9 cellular contexts compared by ENCODE assay signal in genomic region chr6:109008061-109008460, GRCh38.
DNase-seq lines count a peak whose midpoint lies in the region; FAIRE-seq and TF ChIP-seq lines count a peak whose summit lies in the region.
"Had no signal": no experiment of that assay in that cellular context is flagged by ENCODE, and none has a peak within 500 bp of the region (broad histone marks: within the 10 kb centered on the region; RNA-seq: fewer than 3 reads in every experiment).

No MANE protein-coding gene starts in this region.

- H2BK20ac ChIP-seq in H1 (ENCODE audit: low read length): no peak overlapping the region

- no peak overlapping the region for H4K91ac ChIP-seq in H1 (replicated peaks; ENCODE audit: insufficient read length, low read length)

- no peaks in the 10 kb centered on the region for H3K79me1 ChIP-seq in H1 (ENCODE audit: low read depth, low read length)

- TF ChIP-seq CTCF in GM12865 (IDR thresholded peaks at IDR 0.05; ENCODE audit: insufficient read depth, low read depth, low read length, missing control alignments) (no peak), H1 (IDR thresholded peaks at IDR 0.05; ENCODE audit: control extremely low read depth in 1 of 3, insufficient read depth in 1 of 3, low read depth in 1 of 3, low read length in 3 of 3) (no peak), progenitor cell of endocrine pancreas (IDR thresholded peaks at IDR 0.05; ENCODE audit: unreplicated experiment) (no peak), RWPE1 (conservative IDR thresholded peaks at IDR 0.05; ENCODE audit: low read depth) (no peak)

- no peak overlapping the region for H3K18ac ChIP-seq in H1 (ENCODE audit: extremely low read depth, low read length)

- H3K4me3 ChIP-seq in GM12865 (ENCODE audit: low read depth, low read length) (peak overlapping the region; percentile 64), MG63 (peak overlapping the region; percentile 67), H1 (ENCODE audit: extremely low read depth in 1 of 4, insufficient read depth in 2 of 4, low read depth in 3 of 4, low read length in 4 of 4) (peak overlapping the region; percentile 7 to 95 (median 92); a peak in 6 of 8 replicates)

- no peak for TF ChIP-seq EP300 in H1 (IDR thresholded peaks at IDR 0.05; ENCODE audit: borderline replicate concordance in 1 of 2, low read depth in 2 of 2, low read length in 2 of 2)

- no peak overlapping the region for H3K56ac ChIP-seq in H1 (replicated peaks; ENCODE audit: insufficient read length, low read depth, low read length)

- H3K4me1 ChIP-seq in H1 (replicated peaks in 1 of 4; ENCODE audit: control insufficient read depth in 3 of 4, insufficient read depth in 4 of 4, low read length in 3 of 4): peaks cover 0 to 6% (median 0%) of the 10 kb centered on the region in 4 experiments; a peak in 3 of 7 replicates

- peak overlapping the region; percentile 75 to 85 for H3K4me2 ChIP-seq in H1 (ENCODE audit: insufficient read depth in 1 of 2, low read depth in 2 of 2, low read length in 2 of 2)

- H3K9me3 ChIP-seq in MG63: no peaks in the 10 kb centered on the region
- no peaks in the 10 kb centered on the region for H3K9me3 ChIP-seq in H1 (ENCODE audit: insufficient read depth in 2 of 2, low read depth in 1 of 2, low read length in 1 of 2)

- no peaks in the 10 kb centered on the region for H4K20me1 ChIP-seq in H1 (replicated peaks in 1 of 2; ENCODE audit: control insufficient read depth in 1 of 2, insufficient read depth in 2 of 2, low read length in 2 of 2)

- H3K27ac ChIP-seq in H1 (ENCODE audit: low read depth, low read length) (no peak overlapping the region), RWPE1 (no peak overlapping the region)

- no peaks in the 10 kb centered on the region for H3K36me3 Mint-ChIP-seq in progenitor cell of endocrine pancreas (ENCODE audit: insufficient read depth)

- no peak overlapping the region for H4K8ac ChIP-seq in H1 (ENCODE audit: extremely low read depth, insufficient read depth, low read length)

- DNase-seq in GM12865 (ENCODE audit: low read depth) (peak; percentile 44), MG63 (no peak), H1 (ENCODE audit: low read depth in 1 of 2, low spot score in 2 of 2) (no peak), progenitor cell of endocrine pancreas (ENCODE audit: low spot score, unreplicated experiment) (no peak), occipital lobe (lab: John Stamatoyannopoulos, UW) (no peak), NCI-H1048 (lab: John Stamatoyannopoulos, UW) (no peak), RWPE1 (ENCODE audit: low spot score) (no peak), middle frontal gyrus (ENCODE audit: extremely low spot score, low spot score) (no peak)
- DNase-seq: dermis blood vessel endothelial cell had no signal

- no peak overlapping the region for H3K27ac Mint-ChIP-seq in progenitor cell of endocrine pancreas

- no peak overlapping the region for H2BK120ac ChIP-seq in H1 (replicated peaks; ENCODE audit: low read depth, low read length)

- no peak overlapping the region for H2AFZ ChIP-seq in H1 (ENCODE audit: low read length)

- no peak for FAIRE-seq in H1 (lab: Jason Lieb, UNC)

- peaks cover 9% of the 10 kb centered on the region for H3K23me2 ChIP-seq in H1 (ENCODE audit: low read depth, low read length)

- CTCF ChIA-PET in H1 (lab: Charles Lee; ENCODE audit: partially characterized antibody): interaction anchor here (0.8 kb wide), 1 partner anchor 93 kb away, joined by 3 read pairs; no protein-coding TSS in a partner anchor
- CTCF ChIA-PET in RWPE1 (lab: Yijun Ruan, JAX): interaction anchor here (0.7 kb wide), 1 partner anchor 8 kb away, joined by 4 read pairs; no protein-coding TSS in a partner anchor

- no peak overlapping the region for H2BK15ac ChIP-seq in H1 (ENCODE audit: low read length)

- no peak for TF ChIP-seq RAD21 in H1 (IDR thresholded peaks at IDR 0.05 in 1 of 2, conservative IDR thresholded peaks at IDR 0.05 in 1 of 2; ENCODE audit: low read depth in 2 of 2, low read length in 2 of 2)

- peaks cover 0 to 40% of the 10 kb centered on the region in 2 experiments; a peak in 2 of 4 replicates for H3K79me2 ChIP-seq in H1 (ENCODE audit: control insufficient read depth in 1 of 2, insufficient read depth in 2 of 2, low read length in 2 of 2)

- peaks cover 45% of the 10 kb centered on the region for H3K4me1 Mint-ChIP-seq in progenitor cell of endocrine pancreas (ENCODE audit: low read depth)

- H2BK12ac ChIP-seq in H1 (ENCODE audit: low read depth, low read length): no peak overlapping the region

- no peaks in the 10 kb centered on the region for H3K27me3 ChIP-seq in MG63
- H3K27me3 ChIP-seq in H1 (replicated peaks in 1 of 4; ENCODE audit: control insufficient read depth in 3 of 4, extremely low read depth in 1 of 4, insufficient read depth in 3 of 4, low read length in 3 of 4): peaks cover 0 to 1% (median 0%) of the 10 kb centered on the region in 4 experiments; a peak in 1 of 7 replicates

- H2AK5ac ChIP-seq in H1 (ENCODE audit: low read depth, low read length): no peak overlapping the region

- H3K9me3 Mint-ChIP-seq in progenitor cell of endocrine pancreas (ENCODE audit: low read depth): no peaks in the 10 kb centered on the region

- H4K5ac ChIP-seq in H1 (ENCODE audit: insufficient read length, low read depth, low read length): no peak overlapping the region

- H3K4ac ChIP-seq in H1 (replicated peaks; ENCODE audit: insufficient read length, low read depth, low read length): no peak overlapping the region

- no peaks in the 10 kb centered on the region for H3K27me3 Mint-ChIP-seq in progenitor cell of endocrine pancreas

- 75% methylated on average over 4 of the region's 4 CpGs; no CpG with 5 or more reads in 1 of the 2 experiments for WGBS in H1 (ENCODE audit: extremely low coverage in 1 of 2, insufficient coverage in 1 of 2, insufficient read length in 1 of 2, insufficient replicate concordance in 2 of 2, low coverage in 1 of 2, low lambda C conversion rate in 2 of 2, missing lambda C conversion rate in 1 of 2), 2 experiments

- no peak overlapping the region for H3K23ac ChIP-seq in H1 (ENCODE audit: insufficient read length)

- H3K36me3 ChIP-seq in MG63 (no peaks in the 10 kb centered on the region; the same call in 1 of the 2 replicates), H1 (ENCODE audit: control insufficient read depth in 2 of 4, insufficient read depth in 4 of 4, low read length in 3 of 4) (no peaks in the 10 kb centered on the region)

- TF ChIP-seq POLR2A in H1 (IDR thresholded peaks at IDR 0.05; ENCODE audit: control extremely low read depth in 1 of 2, low read depth in 2 of 2, low read length in 2 of 2): no peak

- H3K14ac ChIP-seq in H1 (ENCODE audit: insufficient read length): no peak overlapping the region

- H3K4me3 Mint-ChIP-seq in progenitor cell of endocrine pancreas (ENCODE audit: low read depth): peak overlapping the region; percentile 95

- no peak overlapping the region for H3K9ac ChIP-seq in H1 (replicated peaks in 1 of 4; ENCODE audit: extremely low read depth in 1 of 4, low read depth in 3 of 4, low read length in 3 of 4)

- H2BK5ac ChIP-seq in H1 (ENCODE audit: low read depth, low read length): no peak overlapping the region

- POLR2A ChIA-PET in H1 (lab: Charles Lee; ENCODE audit: partially characterized antibody) (interaction anchor here (1.9 kb wide), 1 partner anchor 11 kb away, joined by 8 read pairs; no protein-coding TSS in a partner anchor), RWPE1 (lab: Yijun Ruan, JAX; ENCODE audit: low non-redundant PET) (interaction anchor here (0.8 kb wide), 1 partner anchor 60 kb away, joined by 3 read pairs; no protein-coding TSS in a partner anchor)

TF ChIP-seq in H1, 55 proteins besides CTCF, POLR2A, EP300 and RAD21:
- TF ChIP-seq CEBPB (IDR thresholded peaks at IDR 0.05; ENCODE audit: low read depth, low read length) (no peak), SP4 (IDR thresholded peaks at IDR 0.05; ENCODE audit: low read length) (no peak), CBX8 (IDR thresholded peaks at IDR 0.05; ENCODE audit: borderline replicate concordance, low read depth, low read length) (no peak)
